ENCODE assay signal across 2 cellular contexts in the genomic region with DNA sequence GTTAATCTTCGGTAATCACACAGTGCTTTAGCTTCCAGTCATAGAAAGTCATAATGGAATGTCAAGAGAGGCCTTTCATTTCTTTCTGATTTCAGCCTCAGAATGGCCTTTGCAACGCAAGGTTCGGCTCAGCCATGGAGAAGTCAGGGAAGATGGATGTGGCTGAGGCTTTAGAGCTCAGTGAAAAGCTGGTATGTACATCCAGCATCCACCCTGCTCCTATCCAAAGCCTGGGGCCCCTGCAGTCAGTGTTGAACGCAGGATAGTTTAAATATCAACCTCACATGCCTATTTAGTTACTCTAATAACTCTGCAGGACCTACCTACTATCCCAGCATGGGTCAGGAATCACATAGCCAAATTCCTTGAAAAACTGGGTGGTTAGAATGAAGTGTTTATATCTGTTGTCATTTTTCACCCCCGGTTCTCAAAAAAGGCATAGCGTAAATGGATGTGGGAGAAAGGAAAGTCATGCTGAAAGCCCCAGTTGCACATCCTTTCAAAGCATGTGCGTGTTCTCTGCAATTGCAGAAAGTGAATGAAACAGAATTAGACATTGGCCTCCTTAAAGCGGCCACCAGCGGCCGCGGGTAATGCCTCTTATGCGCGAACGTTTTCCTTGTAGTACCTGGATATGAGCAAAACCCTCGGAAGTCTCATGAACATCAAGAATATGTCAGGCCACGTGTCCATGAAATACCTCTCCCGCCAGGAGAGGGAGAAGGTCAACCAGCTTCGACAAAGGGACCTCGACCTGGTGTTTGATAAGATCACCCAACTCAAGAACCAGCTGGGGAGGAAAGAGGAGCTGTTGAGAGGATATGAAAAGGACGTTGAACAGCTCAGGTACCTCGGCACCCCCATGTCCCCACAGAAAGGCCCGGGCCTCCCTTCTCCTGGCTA.
TF ChIP-seq lines count a peak whose summit lies in the region.

No MANE protein-coding gene starts in this region.

TF ChIP-seq in HepG2, 621 proteins besides CTCF, POLR2A, EP300 and RAD21:
- TF ChIP-seq ZFP36 (IDR thresholded peaks at IDR 0.05; ENCODE audit: borderline replicate concordance, low read depth, low read length, partially characterized antibody) (no peak), SIN3A (IDR thresholded peaks at IDR 0.05; ENCODE audit: borderline replicate concordance, low read depth, low read length) (no peak)
- TF ChIP-seq, protein P1, sequence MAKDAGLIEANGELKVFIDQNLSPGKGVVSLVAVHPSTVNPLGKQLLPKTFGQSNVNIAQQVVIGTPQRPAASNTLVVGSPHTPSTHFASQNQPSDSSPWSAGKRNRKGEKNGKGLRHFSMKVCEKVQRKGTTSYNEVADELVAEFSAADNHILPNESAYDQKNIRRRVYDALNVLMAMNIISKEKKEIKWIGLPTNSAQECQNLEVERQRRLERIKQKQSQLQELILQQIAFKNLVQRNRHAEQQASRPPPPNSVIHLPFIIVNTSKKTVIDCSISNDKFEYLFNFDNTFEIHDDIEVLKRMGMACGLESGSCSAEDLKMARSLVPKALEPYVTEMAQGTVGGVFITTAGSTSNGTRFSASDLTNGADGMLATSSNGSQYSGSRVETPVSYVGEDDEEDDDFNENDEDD (CRISPR knock-in tag; IDR thresholded peaks at IDR 0.05; ENCODE audit: borderline replicate concordance): peak; percentile 26; the same call in 1 of the 2 replicates
- TF ChIP-seq, protein P2, sequence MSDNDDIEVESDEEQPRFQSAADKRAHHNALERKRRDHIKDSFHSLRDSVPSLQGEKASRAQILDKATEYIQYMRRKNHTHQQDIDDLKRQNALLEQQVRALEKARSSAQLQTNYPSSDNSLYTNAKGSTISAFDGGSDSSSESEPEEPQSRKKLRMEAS (IDR thresholded peaks at IDR 0.05): peak; percentile 53; the same call in 1 of the 2 replicates

TF ChIP-seq in K562, 482 proteins besides CTCF, POLR2A, EP300 and RAD21:
- TF ChIP-seq KLF16 (IDR thresholded peaks at IDR 0.05): no peak
- TF ChIP-seq, protein P3, sequence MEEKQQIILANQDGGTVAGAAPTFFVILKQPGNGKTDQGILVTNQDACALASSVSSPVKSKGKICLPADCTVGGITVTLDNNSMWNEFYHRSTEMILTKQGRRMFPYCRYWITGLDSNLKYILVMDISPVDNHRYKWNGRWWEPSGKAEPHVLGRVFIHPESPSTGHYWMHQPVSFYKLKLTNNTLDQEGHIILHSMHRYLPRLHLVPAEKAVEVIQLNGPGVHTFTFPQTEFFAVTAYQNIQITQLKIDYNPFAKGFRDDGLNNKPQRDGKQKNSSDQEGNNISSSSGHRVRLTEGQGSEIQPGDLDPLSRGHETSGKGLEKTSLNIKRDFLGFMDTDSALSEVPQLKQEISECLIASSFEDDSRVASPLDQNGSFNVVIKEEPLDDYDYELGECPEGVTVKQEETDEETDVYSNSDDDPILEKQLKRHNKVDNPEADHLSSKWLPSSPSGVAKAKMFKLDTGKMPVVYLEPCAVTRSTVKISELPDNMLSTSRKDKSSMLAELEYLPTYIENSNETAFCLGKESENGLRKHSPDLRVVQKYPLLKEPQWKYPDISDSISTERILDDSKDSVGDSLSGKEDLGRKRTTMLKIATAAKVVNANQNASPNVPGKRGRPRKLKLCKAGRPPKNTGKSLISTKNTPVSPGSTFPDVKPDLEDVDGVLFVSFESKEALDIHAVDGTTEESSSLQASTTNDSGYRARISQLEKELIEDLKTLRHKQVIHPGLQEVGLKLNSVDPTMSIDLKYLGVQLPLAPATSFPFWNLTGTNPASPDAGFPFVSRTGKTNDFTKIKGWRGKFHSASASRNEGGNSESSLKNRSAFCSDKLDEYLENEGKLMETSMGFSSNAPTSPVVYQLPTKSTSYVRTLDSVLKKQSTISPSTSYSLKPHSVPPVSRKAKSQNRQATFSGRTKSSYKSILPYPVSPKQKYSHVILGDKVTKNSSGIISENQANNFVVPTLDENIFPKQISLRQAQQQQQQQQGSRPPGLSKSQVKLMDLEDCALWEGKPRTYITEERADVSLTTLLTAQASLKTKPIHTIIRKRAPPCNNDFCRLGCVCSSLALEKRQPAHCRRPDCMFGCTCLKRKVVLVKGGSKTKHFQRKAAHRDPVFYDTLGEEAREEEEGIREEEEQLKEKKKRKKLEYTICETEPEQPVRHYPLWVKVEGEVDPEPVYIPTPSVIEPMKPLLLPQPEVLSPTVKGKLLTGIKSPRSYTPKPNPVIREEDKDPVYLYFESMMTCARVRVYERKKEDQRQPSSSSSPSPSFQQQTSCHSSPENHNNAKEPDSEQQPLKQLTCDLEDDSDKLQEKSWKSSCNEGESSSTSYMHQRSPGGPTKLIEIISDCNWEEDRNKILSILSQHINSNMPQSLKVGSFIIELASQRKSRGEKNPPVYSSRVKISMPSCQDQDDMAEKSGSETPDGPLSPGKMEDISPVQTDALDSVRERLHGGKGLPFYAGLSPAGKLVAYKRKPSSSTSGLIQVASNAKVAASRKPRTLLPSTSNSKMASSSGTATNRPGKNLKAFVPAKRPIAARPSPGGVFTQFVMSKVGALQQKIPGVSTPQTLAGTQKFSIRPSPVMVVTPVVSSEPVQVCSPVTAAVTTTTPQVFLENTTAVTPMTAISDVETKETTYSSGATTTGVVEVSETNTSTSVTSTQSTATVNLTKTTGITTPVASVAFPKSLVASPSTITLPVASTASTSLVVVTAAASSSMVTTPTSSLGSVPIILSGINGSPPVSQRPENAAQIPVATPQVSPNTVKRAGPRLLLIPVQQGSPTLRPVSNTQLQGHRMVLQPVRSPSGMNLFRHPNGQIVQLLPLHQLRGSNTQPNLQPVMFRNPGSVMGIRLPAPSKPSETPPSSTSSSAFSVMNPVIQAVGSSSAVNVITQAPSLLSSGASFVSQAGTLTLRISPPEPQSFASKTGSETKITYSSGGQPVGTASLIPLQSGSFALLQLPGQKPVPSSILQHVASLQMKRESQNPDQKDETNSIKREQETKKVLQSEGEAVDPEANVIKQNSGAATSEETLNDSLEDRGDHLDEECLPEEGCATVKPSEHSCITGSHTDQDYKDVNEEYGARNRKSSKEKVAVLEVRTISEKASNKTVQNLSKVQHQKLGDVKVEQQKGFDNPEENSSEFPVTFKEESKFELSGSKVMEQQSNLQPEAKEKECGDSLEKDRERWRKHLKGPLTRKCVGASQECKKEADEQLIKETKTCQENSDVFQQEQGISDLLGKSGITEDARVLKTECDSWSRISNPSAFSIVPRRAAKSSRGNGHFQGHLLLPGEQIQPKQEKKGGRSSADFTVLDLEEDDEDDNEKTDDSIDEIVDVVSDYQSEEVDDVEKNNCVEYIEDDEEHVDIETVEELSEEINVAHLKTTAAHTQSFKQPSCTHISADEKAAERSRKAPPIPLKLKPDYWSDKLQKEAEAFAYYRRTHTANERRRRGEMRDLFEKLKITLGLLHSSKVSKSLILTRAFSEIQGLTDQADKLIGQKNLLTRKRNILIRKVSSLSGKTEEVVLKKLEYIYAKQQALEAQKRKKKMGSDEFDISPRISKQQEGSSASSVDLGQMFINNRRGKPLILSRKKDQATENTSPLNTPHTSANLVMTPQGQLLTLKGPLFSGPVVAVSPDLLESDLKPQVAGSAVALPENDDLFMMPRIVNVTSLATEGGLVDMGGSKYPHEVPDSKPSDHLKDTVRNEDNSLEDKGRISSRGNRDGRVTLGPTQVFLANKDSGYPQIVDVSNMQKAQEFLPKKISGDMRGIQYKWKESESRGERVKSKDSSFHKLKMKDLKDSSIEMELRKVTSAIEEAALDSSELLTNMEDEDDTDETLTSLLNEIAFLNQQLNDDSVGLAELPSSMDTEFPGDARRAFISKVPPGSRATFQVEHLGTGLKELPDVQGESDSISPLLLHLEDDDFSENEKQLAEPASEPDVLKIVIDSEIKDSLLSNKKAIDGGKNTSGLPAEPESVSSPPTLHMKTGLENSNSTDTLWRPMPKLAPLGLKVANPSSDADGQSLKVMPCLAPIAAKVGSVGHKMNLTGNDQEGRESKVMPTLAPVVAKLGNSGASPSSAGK (IDR thresholded peaks at IDR 0.05): peak; percentile 62
- no peak for TF ChIP-seq PCBP1 (IDR thresholded peaks at IDR 0.05; ENCODE audit: low read depth, low read length, poor library complexity, severe bottlenecking)
- no peak for TF ChIP-seq ZNF780A (CRISPR knock-in tag; IDR thresholded peaks at IDR 0.05)
- TF ChIP-seq, protein P4, sequence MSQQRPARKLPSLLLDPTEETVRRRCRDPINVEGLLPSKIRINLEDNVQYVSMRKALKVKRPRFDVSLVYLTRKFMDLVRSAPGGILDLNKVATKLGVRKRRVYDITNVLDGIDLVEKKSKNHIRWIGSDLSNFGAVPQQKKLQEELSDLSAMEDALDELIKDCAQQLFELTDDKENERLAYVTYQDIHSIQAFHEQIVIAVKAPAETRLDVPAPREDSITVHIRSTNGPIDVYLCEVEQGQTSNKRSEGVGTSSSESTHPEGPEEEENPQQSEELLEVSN (IDR thresholded peaks at IDR 0.05; ENCODE audit: borderline replicate concordance in 1 of 2, extremely low read depth in 1 of 2, insufficient read depth in 1 of 2, insufficient read length in 1 of 2, low read depth in 1 of 2, low read length in 1 of 2, poor library complexity in 1 of 2, severe bottlenecking in 1 of 2): peak; percentile 26 to 59
- TF ChIP-seq, protein P5, sequence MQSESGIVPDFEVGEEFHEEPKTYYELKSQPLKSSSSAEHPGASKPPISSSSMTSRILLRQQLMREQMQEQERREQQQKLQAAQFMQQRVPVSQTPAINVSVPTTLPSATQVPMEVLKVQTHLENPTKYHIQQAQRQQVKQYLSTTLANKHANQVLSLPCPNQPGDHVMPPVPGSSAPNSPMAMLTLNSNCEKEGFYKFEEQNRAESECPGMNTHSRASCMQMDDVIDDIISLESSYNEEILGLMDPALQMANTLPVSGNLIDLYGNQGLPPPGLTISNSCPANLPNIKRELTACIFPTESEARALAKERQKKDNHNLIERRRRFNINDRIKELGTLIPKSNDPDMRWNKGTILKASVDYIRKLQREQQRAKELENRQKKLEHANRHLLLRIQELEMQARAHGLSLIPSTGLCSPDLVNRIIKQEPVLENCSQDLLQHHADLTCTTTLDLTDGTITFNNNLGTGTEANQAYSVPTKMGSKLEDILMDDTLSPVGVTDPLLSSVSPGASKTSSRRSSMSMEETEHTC (IDR thresholded peaks at IDR 0.05): no peak
- TF ChIP-seq ZNF23 (CRISPR knock-in tag; IDR thresholded peaks at IDR 0.05): no peak
- TF ChIP-seq MYC (IDR thresholded peaks at IDR 0.05; ENCODE audit: low read depth, low read length): peak; percentile 50; the same call in 1 of the 2 replicates
- no peak for TF ChIP-seq MYC (CRISPR knock-in tag; IDR thresholded peaks at IDR 0.05; ENCODE audit: borderline replicate concordance, low read depth)
- no peak for TF ChIP-seq BMI1 (IDR thresholded peaks at IDR 0.05; ENCODE audit: low read length)
- TF ChIP-seq, protein P6, sequence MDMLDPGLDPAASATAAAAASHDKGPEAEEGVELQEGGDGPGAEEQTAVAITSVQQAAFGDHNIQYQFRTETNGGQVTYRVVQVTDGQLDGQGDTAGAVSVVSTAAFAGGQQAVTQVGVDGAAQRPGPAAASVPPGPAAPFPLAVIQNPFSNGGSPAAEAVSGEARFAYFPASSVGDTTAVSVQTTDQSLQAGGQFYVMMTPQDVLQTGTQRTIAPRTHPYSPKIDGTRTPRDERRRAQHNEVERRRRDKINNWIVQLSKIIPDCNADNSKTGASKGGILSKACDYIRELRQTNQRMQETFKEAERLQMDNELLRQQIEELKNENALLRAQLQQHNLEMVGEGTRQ (CRISPR knock-in tag; IDR thresholded peaks at IDR 0.05): peak; percentile 42; the same call in 1 of the 2 replicates
- TF ChIP-seq, protein P7, sequence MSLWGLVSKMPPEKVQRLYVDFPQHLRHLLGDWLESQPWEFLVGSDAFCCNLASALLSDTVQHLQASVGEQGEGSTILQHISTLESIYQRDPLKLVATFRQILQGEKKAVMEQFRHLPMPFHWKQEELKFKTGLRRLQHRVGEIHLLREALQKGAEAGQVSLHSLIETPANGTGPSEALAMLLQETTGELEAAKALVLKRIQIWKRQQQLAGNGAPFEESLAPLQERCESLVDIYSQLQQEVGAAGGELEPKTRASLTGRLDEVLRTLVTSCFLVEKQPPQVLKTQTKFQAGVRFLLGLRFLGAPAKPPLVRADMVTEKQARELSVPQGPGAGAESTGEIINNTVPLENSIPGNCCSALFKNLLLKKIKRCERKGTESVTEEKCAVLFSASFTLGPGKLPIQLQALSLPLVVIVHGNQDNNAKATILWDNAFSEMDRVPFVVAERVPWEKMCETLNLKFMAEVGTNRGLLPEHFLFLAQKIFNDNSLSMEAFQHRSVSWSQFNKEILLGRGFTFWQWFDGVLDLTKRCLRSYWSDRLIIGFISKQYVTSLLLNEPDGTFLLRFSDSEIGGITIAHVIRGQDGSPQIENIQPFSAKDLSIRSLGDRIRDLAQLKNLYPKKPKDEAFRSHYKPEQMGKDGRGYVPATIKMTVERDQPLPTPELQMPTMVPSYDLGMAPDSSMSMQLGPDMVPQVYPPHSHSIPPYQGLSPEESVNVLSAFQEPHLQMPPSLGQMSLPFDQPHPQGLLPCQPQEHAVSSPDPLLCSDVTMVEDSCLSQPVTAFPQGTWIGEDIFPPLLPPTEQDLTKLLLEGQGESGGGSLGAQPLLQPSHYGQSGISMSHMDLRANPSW (CRISPR knock-in tag; IDR thresholded peaks at IDR 0.05): no peak
- TF ChIP-seq ZNF324 (CRISPR knock-in tag; IDR thresholded peaks at IDR 0.05): no peak
- TF ChIP-seq L3MBTL2 (IDR thresholded peaks at IDR 0.05): peak; percentile 93
- no peak for TF ChIP-seq ZNF75A (CRISPR knock-in tag; IDR thresholded peaks at IDR 0.05)
- TF ChIP-seq U2AF1 (optimal IDR thresholded peaks at IDR 0.05; ENCODE audit: low read depth, low read length): no peak
